8 cellular contexts compared by ENCODE assay signal in the genomic region with DNA sequence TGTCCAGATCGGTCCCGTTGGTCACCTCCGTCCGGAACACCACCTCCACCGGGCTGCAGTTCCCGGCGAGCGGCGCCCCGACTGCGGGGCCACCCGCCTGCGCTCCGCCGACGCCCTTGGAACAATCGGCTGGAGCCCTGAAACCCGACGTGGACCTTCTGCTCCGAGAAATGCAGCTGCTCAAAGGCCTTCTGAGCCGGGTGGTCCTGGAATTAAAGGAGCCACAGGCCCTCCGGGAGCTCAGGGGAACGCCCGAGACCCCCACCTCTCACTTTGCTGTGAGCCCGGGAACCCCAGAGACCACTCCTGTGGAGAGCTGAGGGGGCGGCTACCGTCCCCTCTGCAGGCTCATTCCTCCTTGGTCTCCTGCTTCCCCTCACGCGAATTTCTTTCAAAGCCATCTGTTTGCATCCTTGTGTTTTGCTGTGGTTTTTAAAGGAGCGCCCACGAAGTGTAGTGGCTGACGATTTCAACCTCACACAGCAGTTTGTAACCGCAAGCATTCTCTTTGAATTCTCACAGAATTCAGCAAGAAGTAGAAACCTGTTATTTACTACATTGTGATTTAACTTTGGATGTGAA. TPM values are rescaled to one million over a fixed set of nuclear protein-coding genes. Genes with fewer than 3 reads are reported as not detected.
DNase-seq lines count a peak whose midpoint lies in the region; ATAC-seq and TF ChIP-seq lines count a peak whose summit lies in the region.

No MANE protein-coding gene starts in this region.

- H3K27me3 ChIP-seq in duodenal mucosa (ENCODE audit: control insufficient read depth in 1 of 2, insufficient read depth in 2 of 2, low read length in 2 of 2) (peaks cover 24 to 25% of the 10 kb centered on the region in 2 donors), muscle layer of colon (ENCODE audit: control insufficient read depth in 1 of 2, insufficient read depth in 2 of 2, low read length in 2 of 2) (no peaks in the 10 kb centered on the region), vagina (no peaks in the 10 kb centered on the region)

- peak overlapping the region; percentile 51 to 57 for H3K9ac ChIP-seq in duodenal mucosa (ENCODE audit: low read depth in 1 of 2, low read length in 2 of 2)
- no peak overlapping the region for H3K9ac ChIP-seq in muscle layer of colon (ENCODE audit: low read length)

- H3K4me1 Mint-ChIP-seq in activated T-cell treated with anti-CD3 and anti-CD28 coated beads, Interleukin-2, amount 50 U/mL, for 24 hours (ENCODE audit: low read depth), result peaks cover 56% of the 10 kb centered on the region

- H3K4me1 ChIP-seq in duodenal mucosa (ENCODE audit: control insufficient read depth in 1 of 2, insufficient read depth in 2 of 2, low read length in 2 of 2) (peaks cover 8 to 9% of the 10 kb centered on the region in 2 donors), muscle layer of colon (ENCODE audit: insufficient read depth, low read length) (peaks cover 5% of the 10 kb centered on the region), vagina (peaks cover 15% of the 10 kb centered on the region)

- no peaks in the 10 kb centered on the region for H3K9me3 Mint-ChIP-seq in activated T-cell treated with anti-CD3 and anti-CD28 coated beads, Interleukin-2, amount 50 U/mL, for 24 hours

- ATAC-seq in HG03064 (IDR thresholded peaks at IDR 0.05; ENCODE audit: low read depth, unreplicated experiment) (peak; percentile 8), GM18870 (IDR thresholded peaks at IDR 0.05; ENCODE audit: unreplicated experiment) (no peak)

- peaks cover 18% of the 10 kb centered on the region for H3K27me3 Mint-ChIP-seq in activated T-cell treated with anti-CD3 and anti-CD28 coated beads, Interleukin-2, amount 50 U/mL, for 24 hours

- H3K27ac ChIP-seq in duodenal mucosa (ENCODE audit: low read depth, low read length), result peak overlapping the region; percentile 68
- peak overlapping the region; percentile 76 for H3K27ac ChIP-seq in muscle layer of colon (ENCODE audit: low read depth, low read length)
- H3K27ac ChIP-seq in vagina, result peak overlapping the region; percentile 94

- H3K9me3 ChIP-seq in duodenal mucosa (ENCODE audit: control insufficient read depth in 1 of 2, low read length in 2 of 2) (no peaks in the 10 kb centered on the region), muscle layer of colon (ENCODE audit: low read length) (no peaks in the 10 kb centered on the region), vagina (no peaks in the 10 kb centered on the region)

- TF ChIP-seq POLR2A in vagina (IDR thresholded peaks at IDR 0.05), result peak in 1 of 2 donors; percentile 32

- H3K36me3 Mint-ChIP-seq in activated T-cell treated with anti-CD3 and anti-CD28 coated beads, Interleukin-2, amount 50 U/mL, for 24 hours (ENCODE audit: low read depth), result no peaks in the 10 kb centered on the region

- no peak for DNase-seq in activated T-cell treated with anti-CD3 and anti-CD28 coated beads, Interleukin-2, amount 50 U/mL, for 24 hours
- DNase-seq in activated T-cell treated with anti-CD3 and anti-CD28 coated beads for 4 hours, result no peak
- peak in 3 of 5 experiments; percentile 7 to 83 (median 62) for DNase-seq in T-helper 2 cell
- DNase-seq in vagina (ENCODE audit: extremely low spot score in 2 of 2), result no peak

- intact Hi-C loops in vagina (cut with DNase I), result no loop called here

- peak overlapping the region; percentile 76 for H3K27ac Mint-ChIP-seq in activated T-cell treated with anti-CD3 and anti-CD28 coated beads, Interleukin-2, amount 50 U/mL, for 24 hours

- peak overlapping the region; percentile 72 to 77 for H3K4me3 ChIP-seq in duodenal mucosa (ENCODE audit: low read depth in 1 of 2, low read length in 2 of 2)
- peak overlapping the region; percentile 70 to 79 for H3K4me3 ChIP-seq in muscle layer of colon (ENCODE audit: low read depth in 1 of 2, low read length in 2 of 2)
- peak overlapping the region; percentile 82 for H3K4me3 ChIP-seq in vagina

- H3K4me3 Mint-ChIP-seq in activated T-cell treated with anti-CD3 and anti-CD28 coated beads, Interleukin-2, amount 50 U/mL, for 24 hours, result peak overlapping the region; percentile 74

- H3K36me3 ChIP-seq in duodenal mucosa (ENCODE audit: control insufficient read depth in 1 of 2, insufficient read depth in 2 of 2, low read length in 2 of 2), result no peaks in the 10 kb centered on the region
- no peaks in the 10 kb centered on the region for H3K36me3 ChIP-seq in muscle layer of colon (ENCODE audit: insufficient read depth, low read length)
- H3K36me3 ChIP-seq in vagina, result no peaks in the 10 kb centered on the region

- no peak for TF ChIP-seq CTCF in vagina (IDR thresholded peaks at IDR 0.05)

RNA-seq across cellular contexts. Expression of a gene that starts 6.1 kb away (rescaled TPM):
- total RNA-seq in vagina, result not detected

RNA-seq across cellular contexts. Expression of a gene that starts 20.4 kb away (rescaled TPM):
- not detected for total RNA-seq in vagina

RNA-seq across cellular contexts. Expression of a gene that starts 22.2 kb away (rescaled TPM):
- total RNA-seq in vagina, result 34.1 TPM

RNA-seq across cellular contexts. Expression of a gene that starts 38.7 kb away (rescaled TPM):
- 21.1 TPM for total RNA-seq in vagina

Comparison
In these comparisons a context has a peak if more than half of its experiments do, and no peak if none do; other contexts are left out.
1. DNase-seq: peak in T-helper 2 cell (3 of 5); none in activated T-cell treated with anti-CD3 and anti-CD28 coated beads, Interleukin-2, amount 50 U/mL, for 24 hours (single experiment), activated T-cell treated with anti-CD3 and anti-CD28 coated beads for 4 hours (single experiment) and vagina (0 of 2).
2. Peak in every context shown above with its lines, with median percentiles within 50 percentile points of each other: H3K27ac ChIP-seq and H3K4me3 ChIP-seq.